9 cellular contexts compared by ENCODE assay signal in genomic region chr16:27779719-27780161, GRCh38.
A peak's percentile ranks its signal among the peaks of the same experiment; 100 is the strongest.
DNase-seq lines count a peak whose midpoint lies in the region; ATAC-seq, FAIRE-seq and TF ChIP-seq lines count a peak whose summit lies in the region.
"Had no signal": no experiment of that assay in that cellular context is flagged by ENCODE, and none has a peak within 500 bp of the region (broad histone marks: within the 10 kb centered on the region; RNA-seq: fewer than 3 reads in every experiment).

No MANE protein-coding gene starts in this region.

- POLR2A ChIA-PET in RWPE1 (lab: Yijun Ruan, JAX; ENCODE audit: low non-redundant PET): no interaction called here

- no peak for FAIRE-seq in frontal cortex (lab: Jason Lieb, UNC)

- CTCF ChIA-PET in RWPE1 (lab: Yijun Ruan, JAX): interaction anchor here (0.5 to 2.0 kb wide), 11 partner anchors 9 to 342 kb away, joined by 3 to 9 read pairs (median 4); no protein-coding TSS in a partner anchor

- H3K27ac ChIP-seq in RWPE1: no peak overlapping the region

- no peak for ATAC-seq in HG03457 (IDR thresholded peaks at IDR 0.05; ENCODE audit: unreplicated experiment)

- peak; percentile 57 for DNase-seq in HCEC 1CT
- peak; percentile 56 for DNase-seq in RWPE1 (ENCODE audit: low spot score)
- peak; percentile 71 to 75 for DNase-seq in frontal cortex (ENCODE audit: low spot score in 2 of 2)
- peak; percentile 64 for DNase-seq in retina
- DNase-seq in SKM-1 (lab: John Stamatoyannopoulos, UW; ENCODE audit: unreplicated experiment): no peak
- DNase-seq in stimulated activated CD8-positive, alpha-beta memory T cell treated with anti-CD3 and anti-CD28 coated beads, Interleukin-4, amount 100 ng/mL, for 48 hours: no peak
- no peak for DNase-seq in Kasumi-1 (lab: John Stamatoyannopoulos, UW)
- DNase-seq: activated effector memory CD4-positive, alpha-beta T cell treated with Interleukin-2 at 50 U/mL for 16 hours had no signal

- TF ChIP-seq CTCF in RWPE1 (conservative IDR thresholded peaks at IDR 0.05; ENCODE audit: low read depth): peak; percentile 30; the same call in 1 of the 2 replicates

Comparison
In these comparisons a context has a peak if more than half of its experiments do, and no peak if none do; other contexts are left out.
1. DNase-seq: peak in HCEC 1CT (single experiment), RWPE1 (single experiment), frontal cortex (2 of 2) and retina (single experiment); none in SKM-1 (single experiment), stimulated activated CD8-positive, alpha-beta memory T cell treated with anti-CD3 and anti-CD28 coated beads, Interleukin-4, amount 100 ng/mL, for 48 hours (single experiment) and Kasumi-1 (0 of 2).